ENCODE assay signal across 13 cellular contexts in genomic region chr7:139471740-139472353, GRCh38. TPM values are rescaled to one million over a fixed set of nuclear protein-coding genes. Genes with fewer than 3 reads are reported as not detected.
DNase-seq lines count a peak whose midpoint lies in the region; FAIRE-seq and TF ChIP-seq lines count a peak whose summit lies in the region.
"Had no signal": no experiment of that assay in that cellular context is flagged by ENCODE, and none has a peak within 500 bp of the region (broad histone marks: within the 10 kb centered on the region; RNA-seq: fewer than 3 reads in every experiment).

No MANE protein-coding gene starts in this region.

- TF ChIP-seq POLR2A in vagina (IDR thresholded peaks at IDR 0.05) = no peak

- H2BK120ac ChIP-seq in neuronal stem cell (ENCODE audit: low read depth, low read length) = no peak overlapping the region

- no peak overlapping the region for H2BK12ac ChIP-seq in neuronal stem cell (ENCODE audit: low read length)

- H4K8ac ChIP-seq in neuronal stem cell (ENCODE audit: low read depth, low read length) = no peak overlapping the region

- H3K27ac Mint-ChIP-seq in endothelial cell (ENCODE audit: unreplicated experiment) = no peak overlapping the region

- peaks cover 7% of the 10 kb centered on the region for H3K27me3 Mint-ChIP-seq in endothelial cell (ENCODE audit: unreplicated experiment)

- no peak for TF ChIP-seq CTCF in fibroblast of mammary gland (conservative IDR thresholded peaks at IDR 0.05; ENCODE audit: control insufficient read depth, insufficient read depth, low read depth, low read length)
- no peak for TF ChIP-seq CTCF in vagina (IDR thresholded peaks at IDR 0.05)
- TF ChIP-seq CTCF in endothelial cell (IDR thresholded peaks at IDR 0.05; ENCODE audit: unreplicated experiment) = no peak

- H3K79me1 ChIP-seq in neuronal stem cell (ENCODE audit: low read depth, low read length) = no peaks in the 10 kb centered on the region

- no peak overlapping the region for H3K4me3 Mint-ChIP-seq in endothelial cell (ENCODE audit: unreplicated experiment)

- H3K4me1 Mint-ChIP-seq in endothelial cell (ENCODE audit: unreplicated experiment) = no peaks in the 10 kb centered on the region

- H3K9ac ChIP-seq in neuronal stem cell (ENCODE audit: low read depth, low read length, poor library complexity) = no peak overlapping the region

- FAIRE-seq in HTR-8/SVneo (lab: Jason Lieb, UNC) = no peak

- intact Hi-C loops in posterior vena cava (cut with DNase I) (no loop called here), vagina (cut with DNase I) (no loop called here)

- H3K23ac ChIP-seq in neuronal stem cell (ENCODE audit: low read depth, low read length, poor library complexity) = peak overlapping the region; percentile 85

- WGBS in neuronal stem cell (ENCODE audit: extremely low coverage in 2 of 2, insufficient read length in 2 of 2, insufficient replicate concordance in 1 of 2), 2 donors = no CpG with 5 or more reads among the region's 7 CpGs

- peak overlapping the region; percentile 85 for H2BK15ac ChIP-seq in neuronal stem cell (ENCODE audit: low read length)

- peaks cover 0 to 7% of the 10 kb centered on the region in 2 donors for H3K4me1 ChIP-seq in neuronal stem cell (ENCODE audit: control insufficient read depth in 2 of 2, insufficient read depth in 1 of 2, low read depth in 1 of 2, low read length in 2 of 2)
- H3K4me1 ChIP-seq in vagina = no peaks in the 10 kb centered on the region
- H3K4me1 ChIP-seq: gastroesophageal sphincter had no signal

- H3K27me3 ChIP-seq in neuronal stem cell (ENCODE audit: control insufficient read depth in 3 of 3, insufficient read depth in 3 of 3, low read depth in 1 of 3, low read length in 3 of 3) (no peaks in the 10 kb centered on the region), vagina (no peaks in the 10 kb centered on the region)
- H3K27me3 ChIP-seq: gastroesophageal sphincter, ovary had no signal

- H4K91ac ChIP-seq in neuronal stem cell (ENCODE audit: low read depth, low read length, poor library complexity) = peak overlapping the region; percentile 72

- peak overlapping the region; percentile 27 for H3K27ac ChIP-seq in neuronal stem cell (replicated peaks; ENCODE audit: low read length)
- no peak overlapping the region for H3K27ac ChIP-seq in vagina
- H3K27ac ChIP-seq: gastroesophageal sphincter, ovary, SJCRH30 had no signal

- H3K36me3 ChIP-seq in neuronal stem cell (replicated peaks in 1 of 2; ENCODE audit: control insufficient read depth in 2 of 2, insufficient read depth in 2 of 2, low read length in 2 of 2) = no peaks in the 10 kb centered on the region
- no peaks in the 10 kb centered on the region for H3K36me3 ChIP-seq in vagina
- H3K36me3 ChIP-seq: gastroesophageal sphincter, ovary, SJCRH30 had no signal

- H2BK5ac ChIP-seq in neuronal stem cell (ENCODE audit: low read length) = peak overlapping the region; percentile 82

- peak overlapping the region; percentile 71 for H3K18ac ChIP-seq in neuronal stem cell (ENCODE audit: low read length)

- H3K36me3 Mint-ChIP-seq in endothelial cell (ENCODE audit: low read depth, unreplicated experiment) = peaks cover 6% of the 10 kb centered on the region

- no peak overlapping the region for H3K14ac ChIP-seq in neuronal stem cell (ENCODE audit: low read length)

- H2AK5ac ChIP-seq in neuronal stem cell (ENCODE audit: low read depth, low read length) = peak overlapping the region; percentile 46

- H3K9me3 Mint-ChIP-seq in endothelial cell (ENCODE audit: unreplicated experiment) = no peaks in the 10 kb centered on the region

- H3K9me3 ChIP-seq in neuronal stem cell (replicated peaks in 1 of 2; ENCODE audit: control insufficient read depth in 2 of 2, insufficient read depth in 1 of 2, low read depth in 1 of 2, low read length in 2 of 2) = peaks cover 3 to 4% of the 10 kb centered on the region in 2 donors
- H3K9me3 ChIP-seq in vagina = no peaks in the 10 kb centered on the region
- H3K9me3 ChIP-seq: ovary, SJCRH30 had no signal

- peak overlapping the region; percentile 84 for H3K4ac ChIP-seq in neuronal stem cell (ENCODE audit: low read length)

- H2AFZ ChIP-seq in neuronal stem cell (ENCODE audit: low read length) = no peak overlapping the region

- DNase-seq in EL = peak; percentile 26
- DNase-seq in M059J (ENCODE audit: low read depth) = peak; percentile 62
- DNase-seq in fibroblast of mammary gland (ENCODE audit: low read depth) = peak; percentile 26
- DNase-seq in neuronal stem cell (ENCODE audit: low spot score) = no peak
- DNase-seq in posterior vena cava (ENCODE audit: low spot score) = no peak
- DNase-seq in HTR-8/SVneo (ENCODE audit: insufficient read length, low spot score) = no peak
- no peak for DNase-seq in vagina (ENCODE audit: extremely low spot score in 2 of 2)
- no peak for DNase-seq in endothelial cell (ENCODE audit: low spot score)
- DNase-seq: activated CD4-positive, alpha-beta T cell treated with anti-CD3 and anti-CD28 coated beads, Interleukin-2, amount 50 U/mL, for 48 hours; NCI-H2171; ovary; SJCRH30 had no signal

- no peak overlapping the region for H3K4me2 ChIP-seq in neuronal stem cell (ENCODE audit: insufficient read depth, low read length, poor library complexity, severe bottlenecking)

- H3K4me3 ChIP-seq in fibroblast of mammary gland (ENCODE audit: control insufficient read depth, low read depth, low read length) (no peak overlapping the region), neuronal stem cell (ENCODE audit: low read length in 2 of 2) (no peak overlapping the region), vagina (no peak overlapping the region)
- H3K4me3 ChIP-seq: gastroesophageal sphincter, ovary, SJCRH30 had no signal

RNA-seq across cellular contexts. Expression of gene KLRG2, which starts 11.6 kb away (rescaled TPM):
- total RNA-seq in M059J (2014; rRNA removed; shearing (Covaris generic)) = 0.07 TPM in 1 of 2 replicates, not detected in the other
- polyA plus RNA-seq in neuronal stem cell (2013, experiment 1 of 2) = 0.49 TPM
- polyA plus RNA-seq in neuronal stem cell (2013, experiment 2 of 2) = 0.58 TPM
- total RNA-seq in posterior vena cava (not detected), vagina (6.6 TPM), endothelial cell (ENCODE audit: unreplicated experiment) (0.23 TPM)
- total RNA-seq: ovary had no signal

RNA-seq across cellular contexts. Expression of gene CLEC2L, which starts 51.6 kb away (rescaled TPM):
- not detected in 2 replicates for total RNA-seq in M059J (2014; rRNA removed; shearing (Covaris generic))
- 1.5 TPM for polyA plus RNA-seq in neuronal stem cell (2013, experiment 1 of 2)
- polyA plus RNA-seq in neuronal stem cell (2013, experiment 2 of 2) = 1.6 TPM
- total RNA-seq in posterior vena cava (under 1 TPM in 1 of 2 donors, not detected in 1; 0.57 TPM), vagina (not detected), endothelial cell (ENCODE audit: unreplicated experiment) (not detected)
- total RNA-seq: SJCRH30 had no signal

Comparison
In these comparisons a context has a peak if more than half of its experiments do, and no peak if none do; other contexts are left out.
1. DNase-seq: peak in EL (single experiment), M059J (single experiment) and fibroblast of mammary gland (single experiment); none in neuronal stem cell (single experiment), posterior vena cava (single experiment), HTR-8/SVneo (single experiment), vagina (0 of 2) and endothelial cell (single experiment).